17 cellular contexts compared by ENCODE assay signal in the genomic region with DNA sequence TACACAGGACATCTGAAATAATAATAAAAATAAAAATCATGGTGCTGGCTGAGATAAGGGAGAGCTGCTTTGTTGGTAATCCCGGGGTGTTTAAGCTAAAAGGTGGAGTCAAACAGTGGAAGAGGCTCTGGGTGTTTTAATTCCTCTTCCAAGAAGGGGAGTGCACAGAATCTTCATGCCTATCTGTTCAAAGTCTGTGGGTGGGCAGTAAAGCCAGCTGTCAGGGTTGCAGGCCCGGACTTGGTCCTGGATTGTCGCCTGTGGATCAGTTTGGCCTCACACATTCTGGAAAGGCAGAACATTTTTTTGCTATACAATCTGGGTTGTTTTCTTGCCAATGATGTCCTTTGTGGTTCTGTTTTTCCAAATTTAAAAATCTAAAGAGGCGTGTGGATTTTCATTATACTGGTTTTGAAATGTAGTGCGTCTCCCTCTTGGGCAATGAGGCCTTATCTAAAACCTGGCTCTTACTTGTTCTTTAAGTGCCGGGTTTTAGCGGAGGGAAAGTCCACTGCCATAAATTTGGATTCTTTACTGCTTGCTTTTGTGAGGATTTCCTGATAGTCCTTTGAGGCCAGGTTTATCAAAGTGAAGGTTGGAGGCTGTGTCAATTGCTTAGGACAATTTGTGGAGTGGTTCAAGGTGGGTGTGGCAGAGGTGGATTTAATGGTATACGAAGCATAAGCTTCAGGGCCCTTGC. TPM values are rescaled to one million over a fixed set of nuclear protein-coding genes. Genes with fewer than 3 reads are reported as not detected.
DNase-seq lines count a peak whose midpoint lies in the region; ATAC-seq and TF ChIP-seq lines count a peak whose summit lies in the region.
"Had no signal": no experiment of that assay in that cellular context is flagged by ENCODE, and none has a peak within 500 bp of the region (broad histone marks: within the 10 kb centered on the region; RNA-seq: fewer than 3 reads in every experiment).

No MANE protein-coding gene starts in this region.

- H3K9me3 Mint-ChIP-seq in osteocyte (ENCODE audit: unreplicated experiment) = no peaks in the 10 kb centered on the region
- H3K9me3 Mint-ChIP-seq: naive B cell had no signal

- H3K36me3 Mint-ChIP-seq in osteocyte (ENCODE audit: unreplicated experiment) = no peaks in the 10 kb centered on the region
- H3K36me3 Mint-ChIP-seq: naive B cell had no signal

- peaks cover 14% of the 10 kb centered on the region for H3F3A ChIP-seq in smooth muscle cell (ENCODE audit: low read depth)

- no peak overlapping the region for H2AFZ ChIP-seq in smooth muscle cell (ENCODE audit: low read depth)

- H4K20me1 ChIP-seq in smooth muscle cell (ENCODE audit: low read depth) = no peaks in the 10 kb centered on the region

- no peaks in the 10 kb centered on the region for H3K27me3 ChIP-seq in smooth muscle cell (ENCODE audit: low read depth)

- no peak for ATAC-seq in activated CD4-positive, CD25-positive, alpha-beta regulatory T cell treated with anti-CD3 and anti-CD28 coated beads, Interleukin-2, amount 50 U/mL, for 24 hours
- ATAC-seq: HepG2 had no signal

- H3K27ac ChIP-seq in mesodermal cell (ENCODE audit: low read depth, low read length, severe bottlenecking) (peak overlapping the region; percentile 47), smooth muscle cell (ENCODE audit: low read depth) (peak overlapping the region; percentile 88)

- DNase-seq in OCI-M1 (lab: John Stamatoyannopoulos, UW) (peak; percentile 52), choroid plexus epithelial cell (ENCODE audit: low read depth) (peak; percentile 48), smooth muscle cell (lab: John Stamatoyannopoulos, UW; ENCODE audit: unreplicated experiment) (no peak), osteocyte (ENCODE audit: extremely low spot score, unreplicated experiment) (no peak), HK-2 (ENCODE audit: unreplicated experiment) (no peak), COLO829 (ENCODE audit: low spot score) (no peak)
- DNase-seq: activated CD4-positive, alpha-beta T cell treated with anti-CD3 and anti-CD28 coated beads for 48 hours; activated CD8-positive, alpha-beta memory T cell treated with anti-CD3 and anti-CD28 coated beads, Interleukin-2, amount 50 U/mL, for 4 hours; activated gamma-delta T cell treated with Interleukin-2 at 50 U/mL for 16 hours; dermis blood vessel endothelial cell; naive B cell; NCI-H2029; stimulated activated CD4-positive, alpha-beta T cell treated with anti-CD3 and anti-CD28 coated beads, Interleukin-4, amount 100 ng/mL, for 1 hour had no signal

- peak overlapping the region; percentile 52 for H3K9ac ChIP-seq in smooth muscle cell (ENCODE audit: low read depth)

- no peaks in the 10 kb centered on the region for H3K79me2 ChIP-seq in smooth muscle cell (ENCODE audit: low read depth)

- H3K36me3 ChIP-seq in mesodermal cell (ENCODE audit: control insufficient read depth, insufficient read depth, low read length) (no peaks in the 10 kb centered on the region), smooth muscle cell (ENCODE audit: low read depth) (no peaks in the 10 kb centered on the region)

- no peak overlapping the region for H3K4me3 Mint-ChIP-seq in osteocyte (ENCODE audit: unreplicated experiment)
- H3K4me3 Mint-ChIP-seq: naive B cell had no signal

- TF ChIP-seq CTCF in choroid plexus epithelial cell (conservative IDR thresholded peaks at IDR 0.05; ENCODE audit: low read depth, low read length) = no peak
- no peak for TF ChIP-seq CTCF in smooth muscle cell (IDR thresholded peaks at IDR 0.05; ENCODE audit: borderline replicate concordance, insufficient read depth, poor library complexity, severe bottlenecking)
- no peak for TF ChIP-seq CTCF in osteocyte (IDR thresholded peaks at IDR 0.05)

- no peak overlapping the region for H3K27ac Mint-ChIP-seq in osteocyte (ENCODE audit: unreplicated experiment)

- no peaks in the 10 kb centered on the region for H3K9me3 ChIP-seq in mesodermal cell (ENCODE audit: control insufficient read depth, low read length)
- no peaks in the 10 kb centered on the region for H3K9me3 ChIP-seq in smooth muscle cell (replicated peaks; ENCODE audit: low read depth)

- H3K4me3 ChIP-seq in choroid plexus epithelial cell (ENCODE audit: low read depth, low read length) (no peak overlapping the region), mesodermal cell (ENCODE audit: extremely low read depth, insufficient read depth, low read length, poor library complexity, severe bottlenecking) (no peak overlapping the region), smooth muscle cell (no peak overlapping the region)

- peak overlapping the region; percentile 69 for H3K4me2 ChIP-seq in smooth muscle cell

- peaks cover 26% of the 10 kb centered on the region for H3K4me1 Mint-ChIP-seq in osteocyte (ENCODE audit: unreplicated experiment)
- H3K4me1 Mint-ChIP-seq: naive B cell had no signal

- H3K4me1 ChIP-seq in mesodermal cell (ENCODE audit: control insufficient read depth, insufficient read depth, low read length, poor library complexity, severe bottlenecking) (peaks cover 10% of the 10 kb centered on the region), smooth muscle cell (ENCODE audit: low read depth) (peaks cover 16% of the 10 kb centered on the region)

- no peaks in the 10 kb centered on the region for H3K27me3 Mint-ChIP-seq in osteocyte (ENCODE audit: unreplicated experiment)

- 88 to 92% methylated on average over 7 to 8 of the region's 8 CpGs for WGBS in mesodermal cell (ENCODE audit: insufficient coverage in 2 of 2), 2 experiments
- 14% methylated on average over 8 of the region's 8 CpGs for WGBS in smooth muscle cell (ENCODE audit: low lambda C conversion rate)

RNA-seq across cellular contexts. Expression of a gene that starts 5.9 kb away (rescaled TPM):
- 0.52 TPM for polyA plus RNA-seq in mesodermal cell (2013, experiment 1 of 2)
- not detected for polyA plus RNA-seq in mesodermal cell (2013, experiment 2 of 2)
- total RNA-seq in smooth muscle cell (0.18 and 0.31 TPM in 2 replicates), osteocyte (0.63 and 0.67 TPM in 2 replicates)
- 0.47 TPM in 1 of 2 replicates, not detected in the other for polyA plus RNA-seq in smooth muscle cell
- total RNA-seq: NCI-H460 had no signal

Comparison
In these comparisons a context has a peak if more than half of its experiments do, and no peak if none do; other contexts are left out.
1. DNase-seq: peak in OCI-M1 (single experiment) and choroid plexus epithelial cell (single experiment); none in smooth muscle cell (single experiment), osteocyte (single experiment), HK-2 (single experiment) and COLO829 (single experiment).